In the genomic region with DNA sequence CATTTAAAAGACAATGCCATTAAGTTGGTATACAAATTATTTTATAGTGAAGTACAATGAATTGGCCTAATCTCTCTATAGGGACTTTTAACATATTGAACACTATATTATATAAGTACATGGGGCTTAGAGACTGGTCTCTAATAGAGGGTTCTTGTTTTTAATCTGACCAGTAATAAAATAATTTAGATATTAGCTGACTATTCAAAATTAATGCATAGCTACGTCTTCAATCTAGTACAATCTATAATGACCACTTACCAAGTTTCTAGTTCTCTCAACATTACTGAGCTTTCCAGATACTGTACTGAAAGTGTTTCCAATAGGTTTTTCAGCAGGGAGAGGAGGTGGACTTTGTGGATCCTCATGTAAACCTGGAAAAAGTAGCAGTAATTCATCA, we compare ENCODE assay signal across 20 cellular contexts. TPM values are rescaled to one million over a fixed set of nuclear protein-coding genes. Genes with fewer than 3 reads are reported as not detected.
A peak's percentile ranks its signal among the peaks of the same experiment; 100 is the strongest.
DNase-seq lines count a peak whose midpoint lies in the region; ATAC-seq, FAIRE-seq and TF ChIP-seq lines count a peak whose summit lies in the region.
"Had no signal": no experiment of that assay in that cellular context is flagged by ENCODE, and none has a peak within 500 bp of the region (broad histone marks: within the 10 kb centered on the region; RNA-seq: fewer than 3 reads in every experiment).

No MANE protein-coding gene starts in this region.

- intact Hi-C loops in K562 (cut with micrococcal nuclease): no loop called here

- no peaks in the 10 kb centered on the region for H4K20me1 ChIP-seq in K562 (replicated peaks; ENCODE audit: control insufficient read depth, insufficient read depth, low read length)
- H4K20me1 ChIP-seq: BLaER1 had no signal

- FAIRE-seq in D721Med (lab: Jason Lieb, UNC) (peak; percentile 6), G401.6 (lab: Jason Lieb, UNC) (peak; percentile 33), K562 (lab: Jason Lieb, UNC) (peak; percentile 11)
- FAIRE-seq: GM12878, GM12892, GM18507, GM19239 had no signal

- no peak overlapping the region for H2AFZ ChIP-seq in K562 (ENCODE audit: low read depth, low read length)

- no peak for TF ChIP-seq POLR2A in K562 (conservative IDR thresholded peaks at IDR 0.05)

- no peak for TF ChIP-seq RAD21 in K562 (CRISPR knock-in tag; conservative IDR thresholded peaks at IDR 0.05 in 1 of 2, IDR thresholded peaks at IDR 0.05 in 1 of 2)

- DNase-seq in D721Med (ENCODE audit: insufficient read length, low spot score) (no peak), K562 (ENCODE audit: extremely low read depth in 1 of 4, low spot score in 3 of 4) (no peak), ecto neural progenitor cell (ENCODE audit: low spot score) (no peak)
- DNase-seq: 8988T; ACHN; BE2C; C1 segment of cervical spinal cord; CD4-positive, alpha-beta memory T cell; CD4-positive, CD25-positive, alpha-beta regulatory T cell; CD8-positive, alpha-beta memory T cell; COR-L47; DMS79 treated with DMSO at 0.1 percent for 48 hours; GDM1 had no signal

- in situ Hi-C loops in K562 (cut with MboI): no loop called here

- no TSS peak for BruUV-seq in K562 (replicated peaks; lab: Mats Ljungman, UMichigan)

- POLR2A ChIA-PET in K562 (lab: Yijun Ruan, JAX): no interaction called here

- CTCF ChIA-PET in K562 (lab: Yijun Ruan, JAX; ENCODE audit: low intra/inter-chr PET ratio): no interaction called here

- ATAC-seq in K562 (no peak), HG03135 (IDR thresholded peaks at IDR 0.05; ENCODE audit: unreplicated experiment) (no peak)
- ATAC-seq: GM12878 had no signal

- H3K79me2 ChIP-seq in K562 (ENCODE audit: control insufficient read depth, insufficient read depth, low read length): no peaks in the 10 kb centered on the region

- 0 out of 5 replicates have a peak, but pooled peaks cover 0 to 3% of the 10 kb centered on the region in 2 experiments for H3K27me3 ChIP-seq in K562 (ENCODE audit: control insufficient read depth in 2 of 2, insufficient read depth in 2 of 2, low read length in 2 of 2)
- H3K27me3 ChIP-seq: BE2C, BLaER1 had no signal

- no peak overlapping the region for H3K27ac ChIP-seq in K562 (ENCODE audit: extremely low read depth, low read depth, low read length)
- H3K27ac ChIP-seq: BLaER1 had no signal

- no peak for TF ChIP-seq EP300 in K562 (IDR thresholded peaks at IDR 0.05; ENCODE audit: low read length)

- no peak overlapping the region for H3K4me2 ChIP-seq in K562 (ENCODE audit: insufficient read depth, low read length)
- H3K4me2 ChIP-seq: BLaER1 had no signal

- no peaks in the 10 kb centered on the region for H3K9me3 ChIP-seq in K562 (replicated peaks; ENCODE audit: control insufficient read depth, insufficient read depth, low read depth, low read length)
- H3K9me3 ChIP-seq: BE2C, BLaER1 had no signal

- no peak for TF ChIP-seq CTCF in D721Med (IDR thresholded peaks at IDR 0.05; ENCODE audit: insufficient read depth, missing control alignments)
- TF ChIP-seq CTCF in K562 (IDR thresholded peaks at IDR 0.05 in 2 of 3, conservative IDR thresholded peaks at IDR 0.05 in 1 of 3; ENCODE audit: insufficient read depth in 2 of 3, low read depth in 1 of 3, low read length in 3 of 3): no peak

- H3K4me1 ChIP-seq in K562 (replicated peaks in 1 of 2; ENCODE audit: control insufficient read depth in 2 of 2, insufficient read depth in 2 of 2, low read length in 2 of 2): no peaks in the 10 kb centered on the region
- H3K4me1 ChIP-seq: BE2C, BLaER1 had no signal

- H3K4me3 ChIP-seq in K562: no peak overlapping the region
- H3K4me3 ChIP-seq: BLaER1, GM12878 had no signal

- H3K36me3 ChIP-seq in K562 (ENCODE audit: control insufficient read depth, insufficient read depth, low read length): no peaks in the 10 kb centered on the region
- H3K36me3 ChIP-seq: BE2C, BLaER1 had no signal

- H3K9me1 ChIP-seq in K562 (ENCODE audit: control insufficient read depth, insufficient read depth, low read length): no peaks in the 10 kb centered on the region

- no peak overlapping the region for H3K9ac ChIP-seq in K562 (ENCODE audit: insufficient read depth in 1 of 2, low read depth in 2 of 2, low read length in 2 of 2)
- H3K9ac ChIP-seq: BLaER1 had no signal

- WGBS in K562 (ENCODE audit: insufficient coverage, low coverage, missing lambda C conversion rate): 33% methylated on average over 1 of the region's 1 CpG

TF ChIP-seq in K562, 482 proteins besides CTCF, POLR2A, EP300 and RAD21:
- TF ChIP-seq, protein P1, sequence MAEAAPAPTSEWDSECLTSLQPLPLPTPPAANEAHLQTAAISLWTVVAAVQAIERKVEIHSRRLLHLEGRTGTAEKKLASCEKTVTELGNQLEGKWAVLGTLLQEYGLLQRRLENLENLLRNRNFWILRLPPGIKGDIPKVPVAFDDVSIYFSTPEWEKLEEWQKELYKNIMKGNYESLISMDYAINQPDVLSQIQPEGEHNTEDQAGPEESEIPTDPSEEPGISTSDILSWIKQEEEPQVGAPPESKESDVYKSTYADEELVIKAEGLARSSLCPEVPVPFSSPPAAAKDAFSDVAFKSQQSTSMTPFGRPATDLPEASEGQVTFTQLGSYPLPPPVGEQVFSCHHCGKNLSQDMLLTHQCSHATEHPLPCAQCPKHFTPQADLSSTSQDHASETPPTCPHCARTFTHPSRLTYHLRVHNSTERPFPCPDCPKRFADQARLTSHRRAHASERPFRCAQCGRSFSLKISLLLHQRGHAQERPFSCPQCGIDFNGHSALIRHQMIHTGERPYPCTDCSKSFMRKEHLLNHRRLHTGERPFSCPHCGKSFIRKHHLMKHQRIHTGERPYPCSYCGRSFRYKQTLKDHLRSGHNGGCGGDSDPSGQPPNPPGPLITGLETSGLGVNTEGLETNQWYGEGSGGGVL (CRISPR knock-in tag; IDR thresholded peaks at IDR 0.05): no peak
- peak; percentile 59 for TF ChIP-seq ZNF316 (IDR thresholded peaks at IDR 0.05)
- 0 out of 2 replicates have a peak, but pooled peaks have one; percentile 18 for TF ChIP-seq MAFG (tag; conservative IDR thresholded peaks at IDR 0.05)
- peak; percentile 56; the same call in 1 of the 2 replicates for TF ChIP-seq C11orf30 (IDR thresholded peaks at IDR 0.05; ENCODE audit: low read depth)
- TF ChIP-seq, protein P2, sequence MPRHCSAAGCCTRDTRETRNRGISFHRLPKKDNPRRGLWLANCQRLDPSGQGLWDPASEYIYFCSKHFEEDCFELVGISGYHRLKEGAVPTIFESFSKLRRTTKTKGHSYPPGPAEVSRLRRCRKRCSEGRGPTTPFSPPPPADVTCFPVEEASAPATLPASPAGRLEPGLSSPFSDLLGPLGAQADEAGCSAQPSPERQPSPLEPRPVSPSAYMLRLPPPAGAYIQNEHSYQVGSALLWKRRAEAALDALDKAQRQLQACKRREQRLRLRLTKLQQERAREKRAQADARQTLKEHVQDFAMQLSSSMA (CRISPR knock-in tag; IDR thresholded peaks at IDR 0.05): no peak

RNA-seq across cellular contexts. Expression of a gene that starts 59.6 kb away (rescaled TPM):
- 296 and 420 TPM in 2 replicates for total RNA-seq in K562 (2011; cell fraction: chromatin; rRNA removed; ENCODE audit: low replicate concordance)
- 433 and 451 TPM in 2 replicates for total RNA-seq in K562 (2011; cell fraction: nucleolus; rRNA removed)
- 773 and 1,562 TPM in 2 replicates for total RNA-seq in K562 (2011; cell fraction: nucleoplasm; rRNA removed)
- 1,793 and 2,102 TPM in 2 replicates for total RNA-seq in K562 (2014; rRNA removed)
- total RNA-seq in K562 (2014; rRNA removed; fragmentation: Illumina TruSeq; extraction: Trizol): 3,891 and 4,298 TPM in 2 replicates
- 2,923 and 3,036 TPM in 2 replicates for total RNA-seq in K562 (2015; rRNA removed; fragmentation: Illumina TruSeq; extraction: Trizol)
- total RNA-seq in K562 (2021): 2,407 and 2,649 TPM in 2 replicates
- polyA plus RNA-seq in K562 (2011; rRNA removed): 4,895 and 5,488 TPM in 2 replicates
- 887 and 2,354 TPM in 2 replicates for polyA plus RNA-seq in K562 (2011; cell fraction: cytosol; rRNA removed)
- 570 and 1,423 TPM in 2 replicates for polyA plus RNA-seq in K562 (2011; cell fraction: nucleus; rRNA removed)
- polyA plus RNA-seq in K562 (2012): 2,139 and 3,584 TPM in 2 replicates
- polyA plus RNA-seq in K562 (2014; fragmentation: Illumina TruSeq; extraction: Trizol): 2,678 and 2,756 TPM in 2 replicates
- 1,000 to 10,000 TPM; 3,558 to 3,768 TPM for polyA plus RNA-seq in K562 (2014; fragmentation: Nextera tagmentation; extraction: Ambion mirVana)
- polyA plus RNA-seq in K562 (2014; rRNA removed): 2,761 and 3,554 TPM in 2 replicates
- 1,733 and 2,092 TPM in 2 replicates for polyA minus RNA-seq in K562 (2011; rRNA and poly(A)+ RNA removed)
- 660 and 683 TPM in 2 replicates for polyA minus RNA-seq in K562 (2011; cell fraction: cytosol; rRNA and poly(A)+ RNA removed)
- 140 and 302 TPM in 2 replicates for polyA minus RNA-seq in K562 (2011; cell fraction: nucleus; rRNA and poly(A)+ RNA removed)
